ENCODE assay signal across 20 cellular contexts in genomic region chr22:19450363-19451175, GRCh38. TPM values are rescaled to one million over a fixed set of nuclear protein-coding genes. Genes with fewer than 3 reads are reported as not detected.
"Had no signal": no experiment of that assay in that cellular context is flagged by ENCODE, and none has a peak within 500 bp of the region (broad histone marks: within the 10 kb centered on the region; RNA-seq: fewer than 3 reads in every experiment).

No MANE protein-coding gene starts in this region.

- H3K4me2 ChIP-seq: hepatocyte had no signal

- H3K27me3 Mint-ChIP-seq: activated CD8-positive, alpha-beta memory T cell treated with anti-CD3 and anti-CD28 coated beads, Interleukin-2, amount 10 ng/mL, durations not matched to agents 7 days and 5 days; activated naive CD8-positive, alpha-beta T cell treated with anti-CD3 and anti-CD28 coated beads, Interleukin-2, amount 10 ng/mL, durations not matched to agents 7 days and 5 days; naive thymus-derived CD4-positive, alpha-beta T cell had no signal

- H3K9me3 ChIP-seq: body of pancreas, neutrophil, sigmoid colon, spleen, tibial artery had no signal

- H3K27ac ChIP-seq: body of pancreas, hepatocyte, neutrophil, parathyroid adenoma, sigmoid colon, tibial artery had no signal

- H3K9me3 Mint-ChIP-seq: activated naive CD8-positive, alpha-beta T cell treated with anti-CD3 and anti-CD28 coated beads, Interleukin-2, amount 10 ng/mL, durations not matched to agents 7 days and 5 days; naive thymus-derived CD4-positive, alpha-beta T cell had no signal

- H3K4me3 ChIP-seq: body of pancreas, dorsolateral prefrontal cortex, hepatocyte, sigmoid colon, spleen, tibial artery had no signal

- H3K9ac ChIP-seq: parathyroid adenoma had no signal

- H3K4me3 Mint-ChIP-seq: activated CD8-positive, alpha-beta memory T cell treated with anti-CD3 and anti-CD28 coated beads, Interleukin-2, amount 10 ng/mL, durations not matched to agents 7 days and 5 days; activated naive CD8-positive, alpha-beta T cell treated with anti-CD3 and anti-CD28 coated beads, Interleukin-2, amount 10 ng/mL, durations not matched to agents 7 days and 5 days; naive thymus-derived CD4-positive, alpha-beta T cell had no signal

- H2AFZ ChIP-seq: hepatocyte, parathyroid adenoma had no signal

- ATAC-seq: activated CD8-positive, alpha-beta memory T cell treated with anti-CD3 and anti-CD28 coated beads, Interleukin-2, amount 10 ng/mL, durations not matched to agents 7 days and 5 days; body of pancreas; left cardiac atrium; naive thymus-derived CD4-positive, alpha-beta T cell had no signal

- H3K4me1 ChIP-seq: parathyroid adenoma had no signal

- H3K27me3 ChIP-seq: body of pancreas, dorsolateral prefrontal cortex, hepatocyte, neutrophil, sigmoid colon, spleen, tibial artery had no signal

- DNase-seq: activated CD4-positive, alpha-beta T cell treated with anti-CD3 and anti-CD28 coated beads for 4 hours; activated CD8-positive, alpha-beta memory T cell treated with anti-CD3 and anti-CD28 coated beads, Interleukin-2, amount 10 ng/mL, durations not matched to agents 7 days and 5 days; activated effector memory CD4-positive, alpha-beta T cell treated with Interleukin-2 at 50 U/mL for 16 hours; activated naive CD8-positive, alpha-beta T cell treated with anti-CD3 and anti-CD28 coated beads, Interleukin-2, amount 10 ng/mL, durations not matched to agents 7 days and 5 days; body of pancreas; central memory CD4-positive, alpha-beta T cell; dorsolateral prefrontal cortex; left cardiac atrium; mesendoderm; naive thymus-derived CD4-positive, alpha-beta T cell; sigmoid colon; spleen; stimulated activated CD4-positive, alpha-beta T cell treated with anti-CD3 and anti-CD28 coated beads, Interleukin-4, amount 100 ng/mL, for 4 hours; stimulated activated naive CD4-positive, alpha-beta T cell; substantia nigra; T-helper 2 cell; tibial artery had no signal

- H3K27ac Mint-ChIP-seq: activated CD8-positive, alpha-beta memory T cell treated with anti-CD3 and anti-CD28 coated beads, Interleukin-2, amount 10 ng/mL, durations not matched to agents 7 days and 5 days; activated naive CD8-positive, alpha-beta T cell treated with anti-CD3 and anti-CD28 coated beads, Interleukin-2, amount 10 ng/mL, durations not matched to agents 7 days and 5 days had no signal

RNA-seq across cellular contexts. Expression of gene CDC45, which starts 29.2 kb away (rescaled TPM):
- total RNA-seq: body of pancreas had no signal
